ENCODE assay signal across 22 cellular contexts in genomic region chrX:56313308-56313707, GRCh38.
DNase-seq lines count a peak whose midpoint lies in the region; ATAC-seq, FAIRE-seq and TF ChIP-seq lines count a peak whose summit lies in the region.
"Had no signal": no experiment of that assay in that cellular context is flagged by ENCODE, and none has a peak within 500 bp of the region (broad histone marks: within the 10 kb centered on the region; RNA-seq: fewer than 3 reads in every experiment).

No MANE protein-coding gene starts in this region.

- BruUV-seq in mammary epithelial cell (replicated peaks; lab: Mats Ljungman, UMichigan) = no TSS peak

- H3K27ac ChIP-seq in mammary epithelial cell (ENCODE audit: insufficient read depth, low read depth, low read length) (no peak overlapping the region), breast epithelium (no peak overlapping the region)
- H3K27ac ChIP-seq: A549; BLaER1 treated with 17β-estradiol and CSF1 and Interleukin-3, amounts not matched to agents 10 nM and 100 nM; GM23248 had no signal

- no peaks in the 10 kb centered on the region for H3K79me2 ChIP-seq in mammary epithelial cell (ENCODE audit: insufficient read depth, low read length)

- TF ChIP-seq CTCF in mammary epithelial cell (conservative IDR thresholded peaks at IDR 0.05 in 1 of 2, IDR thresholded peaks at IDR 0.05 in 1 of 2; ENCODE audit: extremely low read depth in 1 of 2, insufficient read depth in 1 of 2, low read depth in 1 of 2, low read length in 2 of 2) = no peak
- TF ChIP-seq CTCF in breast epithelium (IDR thresholded peaks at IDR 0.05) = no peak
- no peak for TF ChIP-seq CTCF in bronchial epithelial cell (IDR thresholded peaks at IDR 0.05; ENCODE audit: insufficient read depth, low read length, severe bottlenecking)

- intact Hi-C loops in mammary epithelial cell (cut with micrococcal nuclease) = no loop called here
- intact Hi-C loops in breast epithelium (cut with DNase I; ENCODE audit: low total_unique reads) = no loop called here

- peak; percentile 69 for ATAC-seq in esophagus mucosa
- no peak for ATAC-seq in HG03196 (IDR thresholded peaks at IDR 0.05; ENCODE audit: unreplicated experiment)
- no peak for ATAC-seq in HG02885 (IDR thresholded peaks at IDR 0.05; ENCODE audit: poor library complexity, unreplicated experiment)
- ATAC-seq: A549, HCT116 had no signal

- H3K36me3 ChIP-seq in mammary epithelial cell (ENCODE audit: insufficient read depth, low read length) (no peaks in the 10 kb centered on the region), breast epithelium (no peaks in the 10 kb centered on the region), bronchial epithelial cell (ENCODE audit: control insufficient read depth, insufficient read depth, low read length) (no peaks in the 10 kb centered on the region)
- H3K36me3 ChIP-seq: BE2C; BLaER1 treated with 17β-estradiol and CSF1 and Interleukin-3, amounts not matched to agents 10 nM and 100 nM had no signal

- H3K4me3 ChIP-seq in mammary epithelial cell (replicated peaks in 1 of 3; ENCODE audit: insufficient read depth in 1 of 3, low read depth in 2 of 3, low read length in 3 of 3) = no peak overlapping the region
- no peak overlapping the region for H3K4me3 ChIP-seq in breast epithelium
- no peak overlapping the region for H3K4me3 ChIP-seq in bronchial epithelial cell (ENCODE audit: low read depth, low read length)
- H3K4me3 ChIP-seq: A549; BLaER1 treated with 17β-estradiol and CSF1 and Interleukin-3, amounts not matched to agents 10 nM and 100 nM; GM23248 had no signal

- H3K4me2 ChIP-seq in mammary epithelial cell (ENCODE audit: insufficient read depth, low read depth, low read length) = no peak overlapping the region
- H3K4me2 ChIP-seq: A549; BLaER1 treated with 17β-estradiol and CSF1 and Interleukin-3, amounts not matched to agents 10 nM and 100 nM had no signal

- peak; percentile 47 for FAIRE-seq in bronchial epithelial cell (lab: Jason Lieb, UNC)
- FAIRE-seq: G401.6, GM12892 had no signal

- CTCF ChIA-PET in mammary epithelial cell (lab: Charles Lee; ENCODE audit: low non-redundant PET) = no interaction called here

- no peak overlapping the region for H2AFZ ChIP-seq in mammary epithelial cell (ENCODE audit: low read depth, low read length)
- H2AFZ ChIP-seq: GM23248 had no signal

- in situ Hi-C loops in mammary epithelial cell (cut with MboI; ENCODE audit: low sequenced_read_pairs in 2 of 2) = loop anchor here in 1 of 2 donors (25.0 kb wide), 1 partner anchor 249 kb away; the partner anchor contains the start of gene UBQLN2

- H3K9me3 ChIP-seq in mammary epithelial cell (replicated peaks; ENCODE audit: insufficient read depth, low read length) (no peaks in the 10 kb centered on the region), breast epithelium (no peaks in the 10 kb centered on the region)
- H3K9me3 ChIP-seq: A549, BE2C had no signal

- peak; percentile 32 for DNase-seq in mammary epithelial cell
- DNase-seq in breast epithelium (ENCODE audit: low spot score in 2 of 2) = no peak
- peak; percentile 88 for DNase-seq in bronchial epithelial cell (ENCODE audit: low read depth)
- no peak for DNase-seq in EL
- DNase-seq: 8988T; ACHN; AML-193; BE2C; CD4-positive, alpha-beta T cell; CD8-positive, alpha-beta memory T cell; DMS 273 treated with DMSO at 0.1 percent for 48 hours; DMS79; GM23248; H9 had no signal

- H3K9ac ChIP-seq in mammary epithelial cell (ENCODE audit: insufficient read depth, low read length) = no peak overlapping the region
- H3K9ac ChIP-seq: BLaER1 treated with 17β-estradiol and CSF1 and Interleukin-3, amounts not matched to agents 10 nM and 100 nM; GM23248 had no signal

- H3K4me1 ChIP-seq in mammary epithelial cell (ENCODE audit: insufficient read depth, low read length) = no peaks in the 10 kb centered on the region
- no peaks in the 10 kb centered on the region for H3K4me1 ChIP-seq in breast epithelium
- H3K4me1 ChIP-seq: A549; BE2C; BLaER1 treated with 17β-estradiol and CSF1 and Interleukin-3, amounts not matched to agents 10 nM and 100 nM had no signal

- 85% methylated on average over 3 of the region's 3 CpGs for WGBS in mammary epithelial cell (ENCODE audit: low coverage, missing lambda C conversion rate)

- no peaks in the 10 kb centered on the region for H4K20me1 ChIP-seq in mammary epithelial cell (ENCODE audit: insufficient read depth, low read length)
- H4K20me1 ChIP-seq: BLaER1 treated with 17β-estradiol and CSF1 and Interleukin-3, amounts not matched to agents 10 nM and 100 nM had no signal

- H3K27me3 ChIP-seq in mammary epithelial cell (ENCODE audit: insufficient read depth, low read length) = no peaks in the 10 kb centered on the region
- H3K27me3 ChIP-seq in breast epithelium = peaks cover 0 to 14% of the 10 kb centered on the region in 2 donors
- no peaks in the 10 kb centered on the region for H3K27me3 ChIP-seq in bronchial epithelial cell (ENCODE audit: control insufficient read depth, insufficient read depth, low read length)
- H3K27me3 ChIP-seq: BE2C had no signal

- dilution Hi-C loops in mammary epithelial cell (cut with HindIII; ENCODE audit: low sequenced_read_pairs) = no loop called here

- no peak for TF ChIP-seq POLR2A in breast epithelium (IDR thresholded peaks at IDR 0.05)

Comparison
In these comparisons a context has a peak if more than half of its experiments do, and no peak if none do; other contexts are left out.
1. DNase-seq: peak in mammary epithelial cell (single experiment) and bronchial epithelial cell (single experiment); none in breast epithelium (0 of 2) and EL (single experiment).